ENCODE assay signal across 16 cellular contexts in genomic region chr4:7112656-7113055, GRCh38. TPM values are rescaled to one million over a fixed set of nuclear protein-coding genes. Genes with fewer than 3 reads are reported as not detected.
DNase-seq lines count a peak whose midpoint lies in the region; ATAC-seq and TF ChIP-seq lines count a peak whose summit lies in the region.
"Had no signal": no experiment of that assay in that cellular context is flagged by ENCODE, and none has a peak within 500 bp of the region (broad histone marks: within the 10 kb centered on the region; RNA-seq: fewer than 3 reads in every experiment).

No MANE protein-coding gene starts in this region.

- H2BK120ac ChIP-seq in neuronal stem cell (ENCODE audit: low read depth, low read length) = no peak overlapping the region

- H3K18ac ChIP-seq in neuronal stem cell (ENCODE audit: low read length) = no peak overlapping the region

- intact Hi-C loops in left ventricle myocardium inferior (cut with micrococcal nuclease) = no loop called here
- intact Hi-C loops in left ventricle myocardium superior (cut with micrococcal nuclease) = no loop called here
- intact Hi-C loops in thyroid gland (cut with DNase I) = no loop called here

- H3K27ac Mint-ChIP-seq in T-cell = no peak overlapping the region
- H3K27ac Mint-ChIP-seq: CD14-positive monocyte; CD4-positive, alpha-beta memory T cell; H9 had no signal

- H2AFZ ChIP-seq in neuronal stem cell (ENCODE audit: low read length) = no peak overlapping the region

- H3K27ac ChIP-seq in left ventricle myocardium inferior (replicated peaks) (no peak overlapping the region), neuronal stem cell (replicated peaks; ENCODE audit: low read length) (no peak overlapping the region), thyroid gland (no peak overlapping the region)
- H3K27ac ChIP-seq: BLaER1 had no signal

- TF ChIP-seq POLR2A in thyroid gland (IDR thresholded peaks at IDR 0.05) = no peak

- no peaks in the 10 kb centered on the region for H3K9me3 ChIP-seq in left ventricle myocardium inferior (replicated peaks)
- peaks cover 0 to 5% of the 10 kb centered on the region in 2 donors for H3K9me3 ChIP-seq in neuronal stem cell (replicated peaks in 1 of 2; ENCODE audit: control insufficient read depth in 2 of 2, insufficient read depth in 1 of 2, low read depth in 1 of 2, low read length in 2 of 2)
- H3K9me3 ChIP-seq in thyroid gland = no peaks in the 10 kb centered on the region

- H3K27me3 Mint-ChIP-seq in T-cell = peaks cover 3 to 6% of the 10 kb centered on the region in 2 donors

- H2BK15ac ChIP-seq in neuronal stem cell (ENCODE audit: low read length) = no peak overlapping the region

- no peaks in the 10 kb centered on the region for H3K4me1 Mint-ChIP-seq in T-cell
- H3K4me1 Mint-ChIP-seq: CD14-positive monocyte; CD4-positive, alpha-beta memory T cell had no signal

- H3K9ac ChIP-seq in neuronal stem cell (ENCODE audit: low read depth, low read length, poor library complexity) = no peak overlapping the region
- H3K9ac ChIP-seq: BLaER1 had no signal

- peak overlapping the region; percentile 77 for H3K14ac ChIP-seq in neuronal stem cell (ENCODE audit: low read length)

- TF ChIP-seq CTCF in left ventricle myocardium inferior (IDR thresholded peaks at IDR 0.05; ENCODE audit: borderline replicate concordance) (no peak), thyroid gland (IDR thresholded peaks at IDR 0.05) (no peak)

- H3K4me3 ChIP-seq in left ventricle myocardium inferior = no peak overlapping the region
- no peak overlapping the region for H3K4me3 ChIP-seq in neuronal stem cell (ENCODE audit: low read length in 2 of 2)
- no peak overlapping the region for H3K4me3 ChIP-seq in thyroid gland (replicated peaks in 1 of 3)
- H3K4me3 ChIP-seq: BLaER1 had no signal

- no peak overlapping the region for H2BK5ac ChIP-seq in neuronal stem cell (ENCODE audit: low read length)

- DNase-seq in left ventricle myocardium inferior (peak; percentile 5), left ventricle myocardium superior (no peak), neuronal stem cell (ENCODE audit: low spot score) (no peak), thyroid gland (peak; percentile 62 to 69), hippocampal formation (lab: John Stamatoyannopoulos, UW) (no peak), T-cell (no peak)
- DNase-seq: 8988T; CD4-positive, alpha-beta memory T cell; DMS153; DMS79; GDM1; GOT3; H9 had no signal

- no peak overlapping the region for H2AK5ac ChIP-seq in neuronal stem cell (ENCODE audit: low read depth, low read length)

- H3K79me1 ChIP-seq in neuronal stem cell (ENCODE audit: low read depth, low read length) = no peaks in the 10 kb centered on the region

- no peaks in the 10 kb centered on the region for H3K36me3 Mint-ChIP-seq in T-cell
- H3K36me3 Mint-ChIP-seq: CD14-positive monocyte; CD4-positive, alpha-beta memory T cell had no signal

- WGBS in neuronal stem cell (ENCODE audit: extremely low coverage in 2 of 2, insufficient read length in 2 of 2, insufficient replicate concordance in 1 of 2), 2 donors = no CpG with 5 or more reads among the region's 9 CpGs
- 58 to 65% methylated on average over 6 to 9 of the region's 9 CpGs for WGBS in thyroid gland, 2 donors

- H2BK12ac ChIP-seq in neuronal stem cell (ENCODE audit: low read length) = no peak overlapping the region

- CTCF ChIA-PET in T-cell (lab: Charles Lee) = interaction anchor here in 1 of 2 donors (0.6 kb wide), 1 partner anchor 213 kb away, joined by 4 read pairs; no protein-coding TSS in a partner anchor

- H3K4me1 ChIP-seq in left ventricle myocardium inferior = no peaks in the 10 kb centered on the region
- H3K4me1 ChIP-seq in neuronal stem cell (ENCODE audit: control insufficient read depth in 2 of 2, insufficient read depth in 1 of 2, low read depth in 1 of 2, low read length in 2 of 2) = no peaks in the 10 kb centered on the region
- peaks cover 4 to 7% of the 10 kb centered on the region in 2 donors for H3K4me1 ChIP-seq in thyroid gland

- ATAC-seq in left ventricle myocardium superior = no peak
- no peak for ATAC-seq in HG03520 (IDR thresholded peaks at IDR 0.05; ENCODE audit: unreplicated experiment)
- no peak for ATAC-seq in T-cell (replicated peaks in 1 of 4)

- no peak overlapping the region for H3K4ac ChIP-seq in neuronal stem cell (ENCODE audit: low read length)

- peaks cover 24% of the 10 kb centered on the region for H3K27me3 ChIP-seq in left ventricle myocardium inferior (ENCODE audit: low read depth)
- H3K27me3 ChIP-seq in neuronal stem cell (ENCODE audit: control insufficient read depth in 3 of 3, insufficient read depth in 3 of 3, low read depth in 1 of 3, low read length in 3 of 3) = peaks cover 0 to 3% (median 2%) of the 10 kb centered on the region in 3 experiments
- no peaks in the 10 kb centered on the region for H3K27me3 ChIP-seq in thyroid gland
- H3K27me3 ChIP-seq: BLaER1 had no signal

- H3K4me3 Mint-ChIP-seq in T-cell = no peak overlapping the region
- H3K4me3 Mint-ChIP-seq: CD14-positive monocyte; CD4-positive, alpha-beta memory T cell; H9 had no signal

- POLR2A ChIA-PET in T-cell (lab: Charles Lee) = no interaction called here

- H3K36me3 ChIP-seq in left ventricle myocardium inferior = no peaks in the 10 kb centered on the region
- H3K36me3 ChIP-seq in neuronal stem cell (replicated peaks in 1 of 2; ENCODE audit: control insufficient read depth in 2 of 2, insufficient read depth in 2 of 2, low read length in 2 of 2) = no peaks in the 10 kb centered on the region
- H3K36me3 ChIP-seq in thyroid gland = no peaks in the 10 kb centered on the region
- H3K36me3 ChIP-seq: BLaER1 had no signal

- no peak overlapping the region for H4K8ac ChIP-seq in neuronal stem cell (ENCODE audit: low read depth, low read length)

- no peak overlapping the region for H3K23ac ChIP-seq in neuronal stem cell (ENCODE audit: low read depth, low read length, poor library complexity)

- H3K4me2 ChIP-seq in neuronal stem cell (ENCODE audit: insufficient read depth, low read length, poor library complexity, severe bottlenecking) = no peak overlapping the region
- H3K4me2 ChIP-seq: BLaER1 had no signal

- peaks cover 0 to 2% (median 1%) of the 10 kb centered on the region in 3 donors for H3K9me3 Mint-ChIP-seq in T-cell

- no peak overlapping the region for H4K91ac ChIP-seq in neuronal stem cell (ENCODE audit: low read depth, low read length, poor library complexity)

RNA-seq across cellular contexts. Expression of gene GRPEL1, which starts 44.8 kb away (rescaled TPM):
- total RNA-seq in left ventricle myocardium inferior (58.2 TPM), left ventricle myocardium superior (62.7 TPM), thyroid gland (10 to 100 TPM; 13.4 to 21.9 (median 17.5) TPM), T-cell (10 to 100 TPM; 29.9 to 54.6 (median 36.8) TPM)
- 10.3 TPM for polyA plus RNA-seq in neuronal stem cell (2013, experiment 1 of 2)
- polyA plus RNA-seq in neuronal stem cell (2013, experiment 2 of 2) = 9.4 TPM

Comparison
In these comparisons a context has a peak if more than half of its experiments do, and no peak if none do; other contexts are left out.
1. DNase-seq: peak in left ventricle myocardium inferior (single experiment) and thyroid gland (2 of 2); none in left ventricle myocardium superior (single experiment), neuronal stem cell (single experiment), hippocampal formation (0 of 2) and T-cell (0 of 34).